In the genomic region with DNA sequence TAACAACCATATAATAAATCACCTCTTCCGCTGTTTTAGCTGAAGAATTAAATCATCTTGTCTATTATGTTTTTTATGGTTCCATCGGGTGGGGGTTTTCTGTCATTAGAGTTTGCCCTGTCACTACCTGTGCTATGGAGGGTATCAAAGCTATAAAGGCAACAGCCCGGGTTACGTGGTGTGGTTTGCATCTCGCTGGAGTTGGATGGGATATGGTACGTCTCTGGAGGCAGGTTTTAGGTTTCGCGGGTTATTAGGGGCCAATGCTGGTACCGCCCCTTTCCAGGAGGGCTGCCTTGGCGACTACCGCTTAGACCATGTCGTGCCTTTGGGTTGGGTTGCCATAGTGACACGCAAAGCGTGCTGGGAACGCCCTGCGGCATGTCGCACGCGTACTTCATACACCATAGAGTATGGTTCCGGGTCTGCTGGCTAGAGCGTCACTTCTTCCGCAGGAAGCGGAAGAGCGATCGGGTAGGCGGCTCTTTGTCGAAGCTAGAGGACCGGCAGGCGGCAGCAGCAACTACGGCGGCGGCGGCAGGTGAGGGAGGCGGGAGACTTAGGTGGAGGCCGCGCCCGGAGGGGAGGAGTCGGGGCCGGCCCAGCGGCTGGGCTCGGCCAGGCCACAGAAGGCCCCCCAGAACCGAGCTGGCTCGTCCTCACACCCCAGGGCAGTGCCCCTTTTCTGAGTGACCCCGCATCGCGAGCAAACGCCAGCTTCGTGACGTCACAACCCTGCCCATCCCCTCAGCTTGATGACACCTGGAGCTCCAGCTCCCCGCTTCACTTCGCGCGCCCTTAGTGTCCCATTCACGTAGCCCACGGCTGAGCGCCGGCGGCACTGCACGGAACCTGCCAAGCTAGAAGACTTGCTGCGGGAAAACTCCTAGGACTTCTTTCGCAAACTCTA, we compare ENCODE assay signal across 8 cellular contexts. TPM values are rescaled to one million over a fixed set of nuclear protein-coding genes. Genes with fewer than 3 reads are reported as not detected.
DNase-seq lines count a peak whose midpoint lies in the region; ATAC-seq lines count a peak whose summit lies in the region.

A gene with protein sequence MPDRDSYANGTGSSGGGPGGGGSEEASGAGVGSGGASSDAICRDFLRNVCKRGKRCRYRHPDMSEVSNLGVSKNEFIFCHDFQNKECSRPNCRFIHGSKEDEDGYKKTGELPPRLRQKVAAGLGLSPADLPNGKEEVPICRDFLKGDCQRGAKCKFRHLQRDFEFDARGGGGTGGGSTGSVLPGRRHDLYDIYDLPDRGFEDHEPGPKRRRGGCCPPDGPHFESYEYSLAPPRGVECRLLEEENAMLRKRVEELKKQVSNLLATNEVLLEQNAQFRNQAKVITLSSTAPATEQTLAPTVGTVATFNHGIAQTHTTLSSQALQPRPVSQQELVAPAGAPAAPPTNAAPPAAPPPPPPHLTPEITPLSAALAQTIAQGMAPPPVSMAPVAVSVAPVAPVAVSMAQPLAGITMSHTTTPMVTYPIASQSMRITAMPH (plus strand): TSS at position 489 of the 910 bp plus-strand sequence. CDS start 2,297 bp downstream, outside the sequence.

- H3K9ac ChIP-seq in mucosa of stomach (ENCODE audit: low read length): peak within 1 kb of the TSS; percentile 96

- H3K27me3 ChIP-seq in esophagus (ENCODE audit: control insufficient read depth in 1 of 2, insufficient read depth in 2 of 2, low read length in 2 of 2) (no peaks in the 10 kb centered on the region), mucosa of stomach (ENCODE audit: control insufficient read depth, insufficient read depth, low read length) (no peaks in the 10 kb centered on the region)

- WGBS in esophagus, 2 donors: 1% methylated on average over 57 to 61 of the region's 61 CpGs

- peak within 1 kb of the TSS; percentile 88 to 99 (median 96) for H3K27ac Mint-ChIP-seq in IgD-negative memory B cell

- peaks cover 0 to 9% of the 10 kb centered on the region in 2 donors for H3K36me3 ChIP-seq in esophagus (ENCODE audit: control insufficient read depth in 2 of 2, insufficient read depth in 2 of 2, low read length in 1 of 2)
- H3K36me3 ChIP-seq in mucosa of stomach (ENCODE audit: control insufficient read depth, insufficient read depth, low read length): no peaks in the 10 kb centered on the region

- H3K9me3 ChIP-seq in esophagus (ENCODE audit: control insufficient read depth in 2 of 2, insufficient read depth in 1 of 2, low read depth in 1 of 2, low read length in 1 of 2) (no peaks in the 10 kb centered on the region), mucosa of stomach (ENCODE audit: control insufficient read depth, low read length) (no peaks in the 10 kb centered on the region)

- H3K4me3 Mint-ChIP-seq in IgD-negative memory B cell: peak within 1 kb of the TSS; percentile 85 to 99 (median 96)

- ATAC-seq in GM21529 (IDR thresholded peaks at IDR 0.05; ENCODE audit: unreplicated experiment): peak; percentile 80

- H3K36me3 Mint-ChIP-seq in IgD-negative memory B cell: peaks cover 10% of the 10 kb centered on the region

- DNase-seq in DMS153 treated with DMSO at 0.1 percent for 48 hours (lab: John Stamatoyannopoulos, UW; ENCODE audit: unreplicated experiment): peak; percentile 96
- peak; percentile 99 for DNase-seq in OCI-M1 (lab: John Stamatoyannopoulos, UW)
- DNase-seq in activated T-cell treated with anti-CD3 and anti-CD28 coated beads, Interleukin-2, amount 50 U/mL, for 1 hour: peak; percentile 94
- DNase-seq in stimulated activated CD8-positive, alpha-beta memory T cell treated with anti-CD3 and anti-CD28 coated beads, Interleukin-7, amount 100 ng/mL, for 1 hour (ENCODE audit: low read depth in 2 of 2): peak; percentile 92 to 93

- H3K4me1 Mint-ChIP-seq in IgD-negative memory B cell: peaks cover 18 to 24% (median 23%) of the 10 kb centered on the region in 3 donors

- no peaks in the 10 kb centered on the region for H3K9me3 Mint-ChIP-seq in IgD-negative memory B cell

- H3K27ac ChIP-seq in esophagus (ENCODE audit: low read depth in 2 of 2, low read length in 1 of 2): peak within 1 kb of the TSS; percentile 98 to 100

- H3K4me1 ChIP-seq in esophagus (ENCODE audit: control insufficient read depth in 2 of 2, insufficient read depth in 2 of 2, low read length in 1 of 2) (no peaks in the 10 kb centered on the region), mucosa of stomach (ENCODE audit: control insufficient read depth, insufficient read depth, low read length) (peaks cover 13% of the 10 kb centered on the region)

- no peaks in the 10 kb centered on the region for H3K27me3 Mint-ChIP-seq in IgD-negative memory B cell

- H3K4me3 ChIP-seq in esophagus (ENCODE audit: low read depth in 1 of 2, low read length in 2 of 2) (peak within 1 kb of the TSS; percentile 74 to 88), mucosa of stomach (ENCODE audit: low read length) (peak within 1 kb of the TSS; percentile 88)

RNA-seq across cellular contexts. Expression of the gene that starts here (rescaled TPM):
- polyA plus RNA-seq in IgD-negative memory B cell (2.9 TPM), esophagus (1 to 10 TPM; 1.4 to 2.2 TPM)

Comparison
In these comparisons a context has a peak if more than half of its experiments do, and no peak if none do; other contexts are left out.
1. Peak in every context shown above with its lines: DNase-seq, ATAC-seq, H3K4me3 ChIP-seq and H3K27ac ChIP-seq.